ENCODE assay signal across 14 cellular contexts in the genomic region with DNA sequence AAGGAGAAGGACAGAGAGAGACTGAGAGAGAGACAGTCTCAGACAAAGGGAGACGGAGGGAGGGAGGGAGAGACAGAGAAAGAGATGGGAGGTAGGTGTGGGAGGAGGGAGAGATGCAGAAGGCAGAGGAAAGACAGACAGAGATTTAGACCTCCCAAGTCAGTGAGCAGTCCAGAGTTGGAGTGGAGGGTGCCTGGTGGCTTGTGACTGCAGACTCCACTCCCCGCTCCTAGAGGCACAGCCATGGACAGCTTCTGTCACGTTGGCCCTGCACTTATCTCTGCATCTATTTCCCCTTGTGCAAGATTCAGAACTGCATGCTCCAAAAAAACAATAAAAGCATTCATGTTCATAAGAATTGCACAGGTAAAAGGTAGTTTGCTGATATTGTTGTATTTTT. TPM values are rescaled to one million over a fixed set of nuclear protein-coding genes. Genes with fewer than 3 reads are reported as not detected.
A peak's percentile ranks its signal among the peaks of the same experiment; 100 is the strongest.
DNase-seq lines count a peak whose midpoint lies in the region; ATAC-seq lines count a peak whose summit lies in the region.
"Had no signal": no experiment of that assay in that cellular context is flagged by ENCODE, and none has a peak within 500 bp of the region (broad histone marks: within the 10 kb centered on the region; RNA-seq: fewer than 3 reads in every experiment).

No MANE protein-coding gene starts in this region.

- no peak for ATAC-seq in activated CD4-positive, alpha-beta T cell treated with anti-CD3 and anti-CD28 coated beads for 36 hours
- no peak for ATAC-seq in stimulated activated naive B cell treated with anti-CD40 and anti-IgM and Interleukin-4, amounts not matched to agents 10 μg/mL and 1 μg/mL and 100 μg/mL, for 72 hours (replicated peaks)
- ATAC-seq in GM21381 (IDR thresholded peaks at IDR 0.05; ENCODE audit: unreplicated experiment), result no peak
- ATAC-seq: PC-3 had no signal

- H3K27ac Mint-ChIP-seq in activated CD4-positive, alpha-beta T cell treated with anti-CD3 and anti-CD28 coated beads for 36 hours, result peak overlapping the region; percentile 100
- peak overlapping the region; percentile 95 for H3K27ac Mint-ChIP-seq in T-helper 1 cell treated with Interleukin-12 subunit alpha and Interleukin-12 subunit beta and Interleukin-4 antibody, amounts not matched to agents 30 μg/mL and 1 μg/mL, for 36 hours
- peak overlapping the region; percentile 94 for H3K27ac Mint-ChIP-seq in stimulated activated naive B cell treated with anti-CD40 and anti-IgM and Interleukin-4, amounts not matched to agents 10 μg/mL and 1 μg/mL and 100 μg/mL, for 72 hours

- H3K36me3 Mint-ChIP-seq in activated CD4-positive, alpha-beta T cell treated with anti-CD3 and anti-CD28 coated beads for 36 hours (ENCODE audit: low read depth), result peaks cover 87% of the 10 kb centered on the region
- H3K36me3 Mint-ChIP-seq in T-helper 1 cell treated with Interleukin-12 subunit alpha and Interleukin-12 subunit beta and Interleukin-4 antibody, amounts not matched to agents 30 μg/mL and 1 μg/mL, for 36 hours (ENCODE audit: low read depth), result peaks cover 84% of the 10 kb centered on the region
- peaks cover 40 to 54% of the 10 kb centered on the region in 2 donors for H3K36me3 Mint-ChIP-seq in stimulated activated naive B cell treated with anti-CD40 and anti-IgM and Interleukin-4, amounts not matched to agents 10 μg/mL and 1 μg/mL and 100 μg/mL, for 72 hours

- DNase-seq in activated CD4-positive, alpha-beta T cell treated with anti-CD3 and anti-CD28 coated beads for 36 hours, result peak; percentile 40
- DNase-seq in activated CD4-positive, alpha-beta T cell treated with anti-CD3 and anti-CD28 coated beads for 1 hour, result no peak
- DNase-seq in germinal center (ENCODE audit: low spot score), result peak; percentile 6
- DNase-seq in stimulated activated naive B cell treated with anti-CD40 and anti-IgM and Interleukin-4, amounts not matched to agents 10 μg/mL and 1 μg/mL and 100 μg/mL, for 72 hours, result no peak
- no peak for DNase-seq in NCI-H1436 treated with DMSO at 0.1 percent for 48 hours (lab: John Stamatoyannopoulos, UW)
- no peak for DNase-seq in COLO829 (ENCODE audit: low spot score)
- DNase-seq: cerebellar nuclear complex; EL; NCI-H1930; PC-3; stimulated activated CD4-positive, alpha-beta T cell treated with anti-CD3 and anti-CD28 coated beads, Interleukin-15, amount 100 ng/mL, for 24 hours had no signal

- peak overlapping the region; percentile 95 for H3K4me3 Mint-ChIP-seq in activated CD4-positive, alpha-beta T cell treated with anti-CD3 and anti-CD28 coated beads for 36 hours
- H3K4me3 Mint-ChIP-seq in T-helper 1 cell treated with Interleukin-12 subunit alpha and Interleukin-12 subunit beta and Interleukin-4 antibody, amounts not matched to agents 30 μg/mL and 1 μg/mL, for 36 hours, result peak overlapping the region; percentile 99
- peak overlapping the region; percentile 55 to 68 for H3K4me3 Mint-ChIP-seq in stimulated activated naive B cell treated with anti-CD40 and anti-IgM and Interleukin-4, amounts not matched to agents 10 μg/mL and 1 μg/mL and 100 μg/mL, for 72 hours

- H3K9me3 Mint-ChIP-seq in activated CD4-positive, alpha-beta T cell treated with anti-CD3 and anti-CD28 coated beads for 36 hours (ENCODE audit: low read depth), result no peaks in the 10 kb centered on the region
- no peaks in the 10 kb centered on the region for H3K9me3 Mint-ChIP-seq in T-helper 1 cell treated with Interleukin-12 subunit alpha and Interleukin-12 subunit beta and Interleukin-4 antibody, amounts not matched to agents 30 μg/mL and 1 μg/mL, for 36 hours
- H3K9me3 Mint-ChIP-seq in stimulated activated naive B cell treated with anti-CD40 and anti-IgM and Interleukin-4, amounts not matched to agents 10 μg/mL and 1 μg/mL and 100 μg/mL, for 72 hours, result no peaks in the 10 kb centered on the region

- POLR2A ChIA-PET in activated CD4-positive, alpha-beta T cell treated with anti-CD3 and anti-CD28 coated beads for 36 hours (lab: Charles Lee), result interaction anchor here (0.6 to 4.5 kb wide), 9 partner anchors 7 to 109 kb away, joined by 3 to 43 read pairs (median 4); no protein-coding TSS in a partner anchor

- no peaks in the 10 kb centered on the region for H3K27me3 Mint-ChIP-seq in activated CD4-positive, alpha-beta T cell treated with anti-CD3 and anti-CD28 coated beads for 36 hours
- H3K27me3 Mint-ChIP-seq in T-helper 1 cell treated with Interleukin-12 subunit alpha and Interleukin-12 subunit beta and Interleukin-4 antibody, amounts not matched to agents 30 μg/mL and 1 μg/mL, for 36 hours (ENCODE audit: low read depth), result no peaks in the 10 kb centered on the region
- no peaks in the 10 kb centered on the region for H3K27me3 Mint-ChIP-seq in stimulated activated naive B cell treated with anti-CD40 and anti-IgM and Interleukin-4, amounts not matched to agents 10 μg/mL and 1 μg/mL and 100 μg/mL, for 72 hours

- intact Hi-C loops in activated CD4-positive, alpha-beta T cell treated with anti-CD3 and anti-CD28 coated beads for 36 hours (cut with DNase I, micrococcal nuclease), result loop anchor here (5.0 kb wide), 3 partner anchors 102 to 223 kb away; a partner anchor contains a TSS

- H3K4me1 Mint-ChIP-seq in activated CD4-positive, alpha-beta T cell treated with anti-CD3 and anti-CD28 coated beads for 36 hours, result peaks cover 76% of the 10 kb centered on the region
- peaks cover 76% of the 10 kb centered on the region for H3K4me1 Mint-ChIP-seq in T-helper 1 cell treated with Interleukin-12 subunit alpha and Interleukin-12 subunit beta and Interleukin-4 antibody, amounts not matched to agents 30 μg/mL and 1 μg/mL, for 36 hours (ENCODE audit: low read depth)
- H3K4me1 Mint-ChIP-seq in stimulated activated naive B cell treated with anti-CD40 and anti-IgM and Interleukin-4, amounts not matched to agents 10 μg/mL and 1 μg/mL and 100 μg/mL, for 72 hours, result peaks cover 65 to 89% of the 10 kb centered on the region in 2 donors

- CTCF ChIA-PET in activated CD4-positive, alpha-beta T cell treated with anti-CD3 and anti-CD28 coated beads for 36 hours (lab: Charles Lee), result interaction anchor here (0.7 to 11.0 kb wide), 14 partner anchors 11 to 172 kb away, joined by 3 to 126 read pairs (median 4); no protein-coding TSS in a partner anchor

RNA-seq across cellular contexts. Expression of a gene that starts 10.7 kb away (rescaled TPM):
- 100 to 1,000 TPM; 245 to 260 TPM for total RNA-seq in activated CD4-positive, alpha-beta T cell treated with anti-CD3 and anti-CD28 coated beads for 36 hours
- total RNA-seq: fibroblast of lung, PC-3 had no signal

Comparison
In these comparisons a context has a peak if more than half of its experiments do, and no peak if none do; other contexts are left out.
1. DNase-seq: peak in activated CD4-positive, alpha-beta T cell treated with anti-CD3 and anti-CD28 coated beads for 36 hours (single experiment) and germinal center (single experiment); none in activated CD4-positive, alpha-beta T cell treated with anti-CD3 and anti-CD28 coated beads for 1 hour (single experiment), stimulated activated naive B cell treated with anti-CD40 and anti-IgM and Interleukin-4, amounts not matched to agents 10 μg/mL and 1 μg/mL and 100 μg/mL, for 72 hours (single experiment), NCI-H1436 treated with DMSO at 0.1 percent for 48 hours (single experiment) and COLO829 (single experiment).
2. Peak in every context shown above with its lines, with median percentiles within 50 percentile points of each other: H3K27ac Mint-ChIP-seq and H3K4me3 Mint-ChIP-seq.